ENCODE assay signal across 1 cellular context in the genomic region with DNA sequence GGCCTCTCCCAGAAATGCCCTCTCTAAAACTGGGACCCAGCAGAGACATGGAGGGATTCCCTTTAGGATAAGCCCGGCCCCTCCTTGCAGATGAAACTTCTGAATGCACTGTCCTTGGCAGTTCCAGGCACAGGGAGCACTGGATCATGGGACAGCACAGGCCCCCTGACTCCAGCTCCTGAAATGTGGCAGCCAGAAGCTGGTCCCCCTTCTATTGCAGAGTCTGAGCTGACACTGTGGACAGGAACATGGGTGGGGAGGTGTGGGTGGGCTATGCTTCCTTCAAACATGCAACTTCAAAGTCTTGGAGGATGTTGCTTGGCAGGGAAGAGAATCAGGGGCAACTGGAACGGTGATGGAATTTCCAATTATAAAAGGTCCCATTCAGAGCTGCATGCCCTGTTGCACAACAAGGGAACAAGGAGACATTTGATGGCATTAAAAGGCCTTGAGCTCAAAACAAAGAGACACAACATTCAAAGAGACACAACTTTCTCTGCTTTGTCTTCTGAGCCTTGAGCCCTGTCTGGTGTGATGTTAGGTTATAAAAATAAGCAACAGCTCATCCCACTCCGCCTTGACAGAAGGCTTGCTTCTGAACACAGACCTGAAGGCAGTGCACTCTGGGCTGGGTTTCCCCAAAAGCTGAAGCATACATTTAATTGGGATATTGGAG.
A peak's percentile ranks its signal among the peaks of the same experiment; 100 is the strongest.
TF ChIP-seq lines count a peak whose summit lies in the region.

No MANE protein-coding gene starts in this region.

TF ChIP-seq in HepG2, 621 proteins besides CTCF, POLR2A, EP300 and RAD21 (continued from another document):
- TF ChIP-seq CSRNP1 (CRISPR knock-in tag; IDR thresholded peaks at IDR 0.05), result no peak
- peak; percentile 70 for TF ChIP-seq HMG20A (CRISPR knock-in tag; IDR thresholded peaks at IDR 0.05; ENCODE audit: borderline replicate concordance)
- TF ChIP-seq TBX2 (CRISPR knock-in tag; IDR thresholded peaks at IDR 0.05; ENCODE audit: borderline replicate concordance), result peak; percentile 23; the same call in 1 of the 2 replicates
- TF ChIP-seq ZFX (CRISPR knock-in tag; IDR thresholded peaks at IDR 0.05; ENCODE audit: low read depth), result no peak
- no peak for TF ChIP-seq GMEB2 (CRISPR knock-in tag; IDR thresholded peaks at IDR 0.05; ENCODE audit: low read depth)
TF ChIP-seq in HepG2: peak in this region for 23.
